Comparison of ENCODE assay signal across 9 cellular contexts in the genomic region with DNA sequence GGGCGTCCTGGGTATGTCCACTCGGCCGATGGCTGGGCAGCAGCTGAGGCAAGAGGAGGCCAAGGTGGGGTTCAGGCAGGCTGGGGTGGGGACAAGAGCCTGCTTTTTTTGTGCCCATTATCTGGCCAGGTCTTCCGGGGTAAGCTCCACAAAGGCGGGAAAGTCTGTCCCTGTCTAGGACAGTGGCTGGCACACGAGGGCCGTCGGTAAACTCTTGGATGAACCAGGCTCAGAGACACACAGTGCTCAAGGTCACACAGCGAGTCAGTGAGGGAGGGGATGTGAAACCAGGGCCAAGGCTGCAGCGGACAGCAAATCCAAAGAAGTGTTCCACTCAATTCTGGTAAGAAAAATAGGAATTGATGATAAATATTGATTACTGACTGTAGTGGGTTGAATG. TPM values are rescaled to one million over a fixed set of nuclear protein-coding genes. Genes with fewer than 3 reads are reported as not detected.
"Had no signal": no experiment of that assay in that cellular context is flagged by ENCODE, and none has a peak within 500 bp of the region (broad histone marks: within the 10 kb centered on the region; RNA-seq: fewer than 3 reads in every experiment).

No MANE protein-coding gene starts in this region.

- H3K4me3 ChIP-seq: GM12878 had no signal

- ATAC-seq: GM12878 had no signal

- DNase-seq: GDM1, GF-D8 had no signal

- FAIRE-seq: G401.6, GM12878, GM12891, GM12892, GM18507, GM19239 had no signal

RNA-seq across cellular contexts. Expression of a gene that starts 2.9 kb away (rescaled TPM):
- total RNA-seq: G401, GM12878 had no signal
- polyA plus RNA-seq: GM12878 had no signal

RNA-seq across cellular contexts. Expression of a gene that starts 29.2 kb away (rescaled TPM):
- polyA plus RNA-seq: GM12878 had no signal
